ENCODE assay signal across 8 cellular contexts in genomic region chr4:183503497-183504063, GRCh38. TPM values are rescaled to one million over a fixed set of nuclear protein-coding genes. Genes with fewer than 3 reads are reported as not detected.
DNase-seq lines count a peak whose midpoint lies in the region; ATAC-seq and TF ChIP-seq lines count a peak whose summit lies in the region.

No MANE protein-coding gene starts in this region.

- peak; percentile 1 for ATAC-seq in HG02642 (IDR thresholded peaks at IDR 0.05; ENCODE audit: poor library complexity, unreplicated experiment)

- H3K36me3 ChIP-seq in NT2/D1 (ENCODE audit: insufficient read depth, insufficient read length, low read length), result no peaks in the 10 kb centered on the region
- no peaks in the 10 kb centered on the region for H3K36me3 ChIP-seq in endocrine pancreas (ENCODE audit: control insufficient read depth, insufficient read depth, low read length)
- no peaks in the 10 kb centered on the region for H3K36me3 ChIP-seq in neutrophil

- peak; percentile 44 for DNase-seq in stimulated activated CD4-positive, alpha-beta T cell treated with anti-CD3 and anti-CD28 coated beads, Interleukin-1b, Interleukin-23, amount 100 ng/mL, for 48 hours
- DNase-seq in stimulated activated CD4-positive, alpha-beta T cell treated with anti-CD3 and anti-CD28 coated beads, Interleukin-15, amount 100 ng/mL, for 24 hours, result no peak
- DNase-seq in NT2/D1 (ENCODE audit: low read depth, low spot score) (no peak), glomerular visceral epithelial cell (ENCODE audit: extremely low spot score) (no peak), cerebellum (ENCODE audit: low spot score) (no peak)

- no peaks in the 10 kb centered on the region for H3K9me3 ChIP-seq in NT2/D1 (ENCODE audit: insufficient read depth, low read length)
- H3K9me3 ChIP-seq in endocrine pancreas (ENCODE audit: control insufficient read depth, low read length), result no peaks in the 10 kb centered on the region
- no peaks in the 10 kb centered on the region for H3K9me3 ChIP-seq in neutrophil

- H3K9ac ChIP-seq in NT2/D1 (ENCODE audit: insufficient read length, low read depth) (peak overlapping the region; percentile 86), endocrine pancreas (ENCODE audit: control insufficient read depth, insufficient read depth, low read length) (peak overlapping the region; percentile 92)

- H3K4me1 ChIP-seq in NT2/D1 (ENCODE audit: insufficient read depth, insufficient read length) (no peaks in the 10 kb centered on the region), endocrine pancreas (ENCODE audit: control insufficient read depth, insufficient read depth, low read length) (peaks cover 9% of the 10 kb centered on the region), neutrophil (ENCODE audit: control insufficient read depth in 1 of 2, insufficient read depth in 1 of 2, low read depth in 1 of 2, low read length in 1 of 2) (peaks cover 19 to 22% of the 10 kb centered on the region in 2 experiments)

- H3K27me3 ChIP-seq in NT2/D1 (ENCODE audit: insufficient read depth, insufficient read length) (no peaks in the 10 kb centered on the region), endocrine pancreas (ENCODE audit: control insufficient read depth, insufficient read depth, low read length) (no peaks in the 10 kb centered on the region), neutrophil (no peaks in the 10 kb centered on the region)

- H3K27ac ChIP-seq in neutrophil, result peak overlapping the region; percentile 96

- H3K4me3 ChIP-seq in NT2/D1 (ENCODE audit: insufficient read length, low read depth) (peak overlapping the region; percentile 76), endocrine pancreas (ENCODE audit: control insufficient read depth, insufficient read depth, low read length) (peak overlapping the region; percentile 86), neutrophil (ENCODE audit: low read depth in 1 of 2, low read length in 1 of 2) (peak overlapping the region; percentile 98 to 100)

- TF ChIP-seq CTCF in neutrophil (IDR thresholded peaks at IDR 0.05), result no peak

RNA-seq across cellular contexts. Expression of gene ING2, which starts 1.3 kb away (rescaled TPM):
- 17.1 TPM for total RNA-seq in cerebellum

RNA-seq across cellular contexts. Expression of gene CDKN2AIP, which starts 59.1 kb away (rescaled TPM):
- total RNA-seq in cerebellum, result 18.4 TPM
